Comparison of ENCODE assay signal across 8 cellular contexts in genomic region chr9:4604678-4605095, GRCh38. TPM values are rescaled to one million over a fixed set of nuclear protein-coding genes. Genes with fewer than 3 reads are reported as not detected.
DNase-seq lines count a peak whose midpoint lies in the region; ATAC-seq and TF ChIP-seq lines count a peak whose summit lies in the region.

No MANE protein-coding gene starts in this region.

- H3K4me3 ChIP-seq in NT2/D1 (ENCODE audit: insufficient read length, low read depth) (no peak overlapping the region), esophagus squamous epithelium (no peak overlapping the region), testis (no peak overlapping the region)

- H3K9ac ChIP-seq in NT2/D1 (ENCODE audit: insufficient read length, low read depth), result no peak overlapping the region

- H3K4me3 Mint-ChIP-seq in nephron, result no peak overlapping the region

- no peak for TF ChIP-seq POLR2A in esophagus squamous epithelium (IDR thresholded peaks at IDR 0.05)
- no peak for TF ChIP-seq POLR2A in testis (IDR thresholded peaks at IDR 0.05)

- intact Hi-C loops in esophagus squamous epithelium (cut with DNase I), result no loop called here
- intact Hi-C loops in testis (cut with DNase I; ENCODE audit: low total_unique reads), result no loop called here

- DNase-seq in AML-193 (lab: John Stamatoyannopoulos, UW) (peak; percentile 26 to 69), HK-2 (ENCODE audit: unreplicated experiment) (peak; percentile 24), NT2/D1 (ENCODE audit: low read depth, low spot score) (peak; percentile 65), activated T-cell treated with anti-CD3 and anti-CD28 coated beads for 1 hour (ENCODE audit: low read depth) (peak; percentile 52), esophagus squamous epithelium (lab: John Stamatoyannopoulos, UW) (no peak), testis (peak; percentile 86)

- TF ChIP-seq CTCF in esophagus squamous epithelium (IDR thresholded peaks at IDR 0.05), result peak; percentile 39 to 80 (median 66)
- peak; percentile 51 to 65 (median 54) for TF ChIP-seq CTCF in nephron (IDR thresholded peaks at IDR 0.05; ENCODE audit: unreplicated experiment in 3 of 3)
- peak; percentile 23 to 92 (median 53) for TF ChIP-seq CTCF in testis (IDR thresholded peaks at IDR 0.05)

- no peaks in the 10 kb centered on the region for H3K4me1 ChIP-seq in NT2/D1 (ENCODE audit: insufficient read depth, insufficient read length)
- peaks cover 0 to 6% (median 0%) of the 10 kb centered on the region in 3 donors for H3K4me1 ChIP-seq in esophagus squamous epithelium
- no peaks in the 10 kb centered on the region for H3K4me1 ChIP-seq in testis

- H3K36me3 ChIP-seq in NT2/D1 (ENCODE audit: insufficient read depth, insufficient read length, low read length) (no peaks in the 10 kb centered on the region), esophagus squamous epithelium (no peaks in the 10 kb centered on the region), testis (ENCODE audit: low read depth, missing control alignments) (no peaks in the 10 kb centered on the region)

- peak; percentile 80 for ATAC-seq in GM19043 (IDR thresholded peaks at IDR 0.05; ENCODE audit: low read depth, unreplicated experiment)

- H3K36me3 Mint-ChIP-seq in nephron (ENCODE audit: low read depth), result no peaks in the 10 kb centered on the region

- H3K27ac ChIP-seq in esophagus squamous epithelium, result no peak overlapping the region
- H3K27ac ChIP-seq in testis, result no peak overlapping the region

- no peaks in the 10 kb centered on the region for H3K9me3 Mint-ChIP-seq in nephron

- H3K9me3 ChIP-seq in NT2/D1 (ENCODE audit: insufficient read depth, low read length), result peaks cover 11% of the 10 kb centered on the region; the same call in 1 of the 2 replicates
- no peaks in the 10 kb centered on the region for H3K9me3 ChIP-seq in esophagus squamous epithelium
- no peaks in the 10 kb centered on the region for H3K9me3 ChIP-seq in testis

- H3K27me3 Mint-ChIP-seq in nephron (ENCODE audit: low read depth), result no peaks in the 10 kb centered on the region

- H3K27me3 ChIP-seq in NT2/D1 (ENCODE audit: insufficient read depth, insufficient read length), result no peaks in the 10 kb centered on the region
- H3K27me3 ChIP-seq in esophagus squamous epithelium, result no peaks in the 10 kb centered on the region
- H3K27me3 ChIP-seq in testis, result no peaks in the 10 kb centered on the region

- H3K4me1 Mint-ChIP-seq in nephron, result no peaks in the 10 kb centered on the region

- H3K27ac Mint-ChIP-seq in nephron, result no peak overlapping the region

RNA-seq across cellular contexts. Expression of gene PLPP6, which starts 57.4 kb away (rescaled TPM):
- 1 to 10 TPM; 6.3 to 9.9 (median 7.7) TPM for total RNA-seq in esophagus squamous epithelium
- total RNA-seq in testis, result 10 to 100 TPM in 1 of 2 donors, 1 to 10 TPM in 1; 9.5 to 10.4 TPM
- polyA plus RNA-seq in testis (ENCODE audit: insufficient read depth, low read depth, low replicate concordance), result 10.8 TPM
